9 cellular contexts compared by ENCODE assay signal in the genomic region with DNA sequence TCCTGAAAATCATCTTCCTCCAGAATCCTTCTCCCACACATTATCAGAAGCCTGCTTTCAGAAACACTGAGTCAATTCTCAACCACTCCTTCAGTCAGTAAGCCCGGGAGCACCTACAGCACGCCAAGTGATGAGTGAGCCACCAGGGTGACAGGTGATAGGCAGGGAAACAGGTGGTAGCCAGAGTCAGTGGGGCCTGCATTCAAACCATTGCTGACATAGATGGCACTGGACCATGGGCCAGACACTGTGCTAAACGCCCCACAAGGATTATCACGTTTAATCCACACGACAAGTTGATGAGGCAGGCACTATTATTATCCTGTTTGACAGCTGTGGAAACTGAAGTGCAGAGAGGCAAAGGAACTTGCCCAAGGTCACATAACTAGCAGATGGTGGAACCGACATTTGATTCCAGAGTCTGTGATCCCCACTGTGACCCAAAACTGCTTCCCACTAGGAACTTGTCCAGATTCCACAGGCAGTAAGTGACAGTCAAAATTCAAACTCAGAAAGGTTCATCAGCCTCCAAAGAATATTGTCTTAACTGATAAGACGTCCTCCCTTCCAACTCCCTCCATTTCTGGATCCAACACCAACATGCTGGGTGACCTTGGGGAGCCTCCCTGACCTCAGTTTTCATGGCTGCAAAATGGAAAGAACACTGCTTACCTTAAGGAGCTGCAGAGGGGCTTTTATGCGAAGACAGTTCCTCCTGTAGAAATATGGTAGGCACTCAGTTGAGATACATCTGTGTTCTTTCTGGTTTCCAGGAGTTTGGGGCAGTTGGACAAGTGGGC. TPM values are rescaled to one million over a fixed set of nuclear protein-coding genes. Genes with fewer than 3 reads are reported as not detected.
DNase-seq lines count a peak whose midpoint lies in the region; ATAC-seq and TF ChIP-seq lines count a peak whose summit lies in the region.
"Had no signal": no experiment of that assay in that cellular context is flagged by ENCODE, and none has a peak within 500 bp of the region (broad histone marks: within the 10 kb centered on the region; RNA-seq: fewer than 3 reads in every experiment).

No MANE protein-coding gene starts in this region.

- H3K4me3 Mint-ChIP-seq in CD4-positive, alpha-beta memory T cell: peak overlapping the region in 2 of 8 donors; percentile 7
- no peak overlapping the region for H3K4me3 Mint-ChIP-seq in natural killer cell treated with Interleukin-12 subunit alpha and Interleukin-12 subunit beta and Interleukin-15 and Interleukin-18, amount 100 ng/mL, for 72 hours

- DNase-seq in CD4-positive, alpha-beta memory T cell: no peak
- DNase-seq in NCI-H82 (lab: John Stamatoyannopoulos, UW) (peak; percentile 92), choroid plexus epithelial cell (ENCODE audit: low read depth) (peak; percentile 28), AG20443 (ENCODE audit: low spot score) (no peak)
- no peak for DNase-seq in natural killer cell treated with Interleukin-12 subunit alpha and Interleukin-12 subunit beta and Interleukin-15 and Interleukin-18, amount 100 ng/mL, for 72 hours (ENCODE audit: low spot score)

- H3K27me3 ChIP-seq in CD4-positive, alpha-beta memory T cell (ENCODE audit: insufficient read depth, low read length): no peaks in the 10 kb centered on the region

- H3K9me3 Mint-ChIP-seq in CD4-positive, alpha-beta memory T cell: peaks cover 0 to 2% (median 0%) of the 10 kb centered on the region in 8 donors
- H3K9me3 Mint-ChIP-seq in natural killer cell treated with Interleukin-12 subunit alpha and Interleukin-12 subunit beta and Interleukin-15 and Interleukin-18, amount 100 ng/mL, for 72 hours: no peaks in the 10 kb centered on the region
- H3K9me3 Mint-ChIP-seq: stimulated activated naive CD8-positive, alpha-beta T cell treated with anti-CD3 and anti-CD28 coated beads, Interleukin-15, amount 100 ng/mL, for 72 hours had no signal

- H3K4me1 Mint-ChIP-seq in CD4-positive, alpha-beta memory T cell: peaks cover 18 to 45% (median 24%) of the 10 kb centered on the region in 4 donors
- H3K4me1 Mint-ChIP-seq in natural killer cell treated with Interleukin-12 subunit alpha and Interleukin-12 subunit beta and Interleukin-15 and Interleukin-18, amount 100 ng/mL, for 72 hours (ENCODE audit: low read depth in 2 of 2): peaks cover 27 to 29% of the 10 kb centered on the region in 2 donors

- peak overlapping the region in 6 of 7 donors; percentile 59 to 99 (median 96) for H3K27ac Mint-ChIP-seq in CD4-positive, alpha-beta memory T cell
- H3K27ac Mint-ChIP-seq in natural killer cell treated with Interleukin-12 subunit alpha and Interleukin-12 subunit beta and Interleukin-15 and Interleukin-18, amount 100 ng/mL, for 72 hours: peak overlapping the region; percentile 88 to 92

- intact Hi-C loops in CD4-positive, alpha-beta memory T cell (cut with micrococcal nuclease): no loop called here

- CTCF ChIA-PET in CD4-positive, alpha-beta memory T cell (lab: Charles Lee; ENCODE audit: partially characterized antibody): interaction anchor here (1.6 to 2.0 kb wide), 2 partner anchors 12 to 42 kb away, joined by 4 to 8 read pairs; no protein-coding TSS in a partner anchor

- TF ChIP-seq CTCF in choroid plexus epithelial cell (conservative IDR thresholded peaks at IDR 0.05; ENCODE audit: low read depth, low read length): no peak

- no peak overlapping the region for H3K4me3 ChIP-seq in CD4-positive, alpha-beta memory T cell (ENCODE audit: low read length in 2 of 2)
- H3K4me3 ChIP-seq in choroid plexus epithelial cell (ENCODE audit: low read depth, low read length): peak overlapping the region; percentile 45

- H3K9me3 ChIP-seq in CD4-positive, alpha-beta memory T cell (ENCODE audit: control insufficient read depth in 1 of 2, low read length in 2 of 2): no peaks in the 10 kb centered on the region

- peaks cover 16% of the 10 kb centered on the region for H3K4me1 ChIP-seq in CD4-positive, alpha-beta memory T cell (ENCODE audit: insufficient read depth, low read length)

- no peak for ATAC-seq in natural killer cell treated with Interleukin-12 subunit alpha and Interleukin-12 subunit beta and Interleukin-15 and Interleukin-18, amount 100 ng/mL, for 72 hours
- ATAC-seq in GM18517 (IDR thresholded peaks at IDR 0.05; ENCODE audit: unreplicated experiment) (no peak), HG03520 (IDR thresholded peaks at IDR 0.05; ENCODE audit: unreplicated experiment) (no peak), HG03025 (IDR thresholded peaks at IDR 0.05; ENCODE audit: low FRiP score, unreplicated experiment) (no peak)
- ATAC-seq: stimulated activated naive CD8-positive, alpha-beta T cell treated with anti-CD3 and anti-CD28 coated beads, Interleukin-15, amount 100 ng/mL, for 72 hours had no signal

- H3K36me3 Mint-ChIP-seq in CD4-positive, alpha-beta memory T cell: no peaks in the 10 kb centered on the region
- H3K36me3 Mint-ChIP-seq in natural killer cell treated with Interleukin-12 subunit alpha and Interleukin-12 subunit beta and Interleukin-15 and Interleukin-18, amount 100 ng/mL, for 72 hours: no peaks in the 10 kb centered on the region

- no peak overlapping the region for H3K27ac ChIP-seq in CD4-positive, alpha-beta memory T cell (ENCODE audit: low read depth, low read length)

- POLR2A ChIA-PET in CD4-positive, alpha-beta memory T cell (lab: Charles Lee; ENCODE audit: partially characterized antibody): interaction anchor here (1.0 kb wide), 1 partner anchor 9 kb away, joined by 3 read pairs; no protein-coding TSS in a partner anchor

- H3K36me3 ChIP-seq in CD4-positive, alpha-beta memory T cell (ENCODE audit: insufficient read depth, low read length): no peaks in the 10 kb centered on the region

- no peaks in the 10 kb centered on the region for H3K27me3 Mint-ChIP-seq in CD4-positive, alpha-beta memory T cell
- H3K27me3 Mint-ChIP-seq in natural killer cell treated with Interleukin-12 subunit alpha and Interleukin-12 subunit beta and Interleukin-15 and Interleukin-18, amount 100 ng/mL, for 72 hours: no peaks in the 10 kb centered on the region
- H3K27me3 Mint-ChIP-seq: stimulated activated naive CD8-positive, alpha-beta T cell treated with anti-CD3 and anti-CD28 coated beads, Interleukin-15, amount 100 ng/mL, for 72 hours had no signal

RNA-seq across cellular contexts. Expression of a gene that starts 23.9 kb away (rescaled TPM):
- 10 to 100 TPM; 44.4 to 47.5 TPM for total RNA-seq in CD4-positive, alpha-beta memory T cell
- polyA plus RNA-seq in CD4-positive, alpha-beta memory T cell: 10 to 100 TPM in 1 of 2 donors, 1 to 10 TPM in 1; 3.8 to 15.5 TPM
- 10 to 100 TPM; 77.5 to 81.2 TPM for total RNA-seq in natural killer cell treated with Interleukin-12 subunit alpha and Interleukin-12 subunit beta and Interleukin-15 and Interleukin-18, amount 100 ng/mL, for 72 hours

Comparison
In these comparisons a context has a peak if more than half of its experiments do, and no peak if none do; other contexts are left out.
1. DNase-seq: peak in NCI-H82 (single experiment) and choroid plexus epithelial cell (single experiment); none in CD4-positive, alpha-beta memory T cell (0 of 5), natural killer cell treated with Interleukin-12 subunit alpha and Interleukin-12 subunit beta and Interleukin-15 and Interleukin-18, amount 100 ng/mL, for 72 hours (single experiment) and AG20443 (single experiment).